8 cellular contexts compared by ENCODE assay signal in genomic region chr10:6667679-6668270, GRCh38.
DNase-seq lines count a peak whose midpoint lies in the region; ATAC-seq and TF ChIP-seq lines count a peak whose summit lies in the region.

No MANE protein-coding gene starts in this region.

- peak; percentile 45 for DNase-seq in Caki2 (ENCODE audit: low read depth)
- DNase-seq in HEK293T (ENCODE audit: extremely low spot score) = peak; percentile 55
- no peak for DNase-seq in esophagus muscularis mucosa (ENCODE audit: extremely low spot score)
- DNase-seq in posterior cingulate gyrus = peak in 6 of 10 donors; percentile 11 to 66 (median 32)
- no peak for DNase-seq in tibial artery
- DNase-seq in effector CD4-positive, alpha-beta T cell = no peak

- CTCF ChIA-PET in HEK293T (lab: Yijun Ruan, JAX) = interaction anchor here (0.5 to 1.7 kb wide), 7 partner anchors 12 to 252 kb away, joined by 3 to 5 read pairs (median 4); no protein-coding TSS in a partner anchor

- H3K27ac ChIP-seq in esophagus muscularis mucosa (replicated peaks in 1 of 4) (no peak overlapping the region), tibial artery (no peak overlapping the region)

- intact Hi-C loops in esophagus muscularis mucosa (cut with DNase I) = loop anchor here (5.0 kb wide), 1 partner anchor 250 kb away; no protein-coding TSS in a partner anchor
- intact Hi-C loops in posterior cingulate gyrus (cut with DNase I) = loop anchor here (1.0 to 5.0 kb wide), 3 partner anchors 87 to 250 kb away; partner anchors contain the start of gene PRKCQ
- intact Hi-C loops in tibial artery (cut with DNase I; ENCODE audit: low total_unique reads) = no loop called here

- TF ChIP-seq POLR2A in esophagus muscularis mucosa (IDR thresholded peaks at IDR 0.05; ENCODE audit: low read depth) = no peak

- 36% methylated on average over 10 of the region's 10 CpGs for WGBS in esophagus muscularis mucosa

- no peaks in the 10 kb centered on the region for H3K36me3 Mint-ChIP-seq in T-helper 1 cell treated with Interleukin-12 subunit alpha and Interleukin-12 subunit beta and Interleukin-4 antibody, amounts not matched to agents 30 μg/mL and 1 μg/mL, for 36 hours (ENCODE audit: low read depth)

- H3K27me3 ChIP-seq in esophagus muscularis mucosa = peaks cover 0 to 14% (median 0%) of the 10 kb centered on the region in 4 donors
- H3K27me3 ChIP-seq in tibial artery = peaks cover 0 to 5% of the 10 kb centered on the region in 2 donors

- no peaks in the 10 kb centered on the region for H3K9me3 Mint-ChIP-seq in T-helper 1 cell treated with Interleukin-12 subunit alpha and Interleukin-12 subunit beta and Interleukin-4 antibody, amounts not matched to agents 30 μg/mL and 1 μg/mL, for 36 hours

- H3K4me1 ChIP-seq in esophagus muscularis mucosa (peaks cover 0 to 4% (median 0%) of the 10 kb centered on the region in 4 donors), tibial artery (no peaks in the 10 kb centered on the region)

- peaks cover 16% of the 10 kb centered on the region for H3K27me3 Mint-ChIP-seq in T-helper 1 cell treated with Interleukin-12 subunit alpha and Interleukin-12 subunit beta and Interleukin-4 antibody, amounts not matched to agents 30 μg/mL and 1 μg/mL, for 36 hours (ENCODE audit: low read depth)

- in situ Hi-C loops in Caki2 (cut with HindIII; ENCODE audit: low pct_unique_long_range_greater_than_20kb, low sequenced_read_pairs) = no loop called here

- TF ChIP-seq EP300 in esophagus muscularis mucosa (IDR thresholded peaks at IDR 0.05) = no peak

- peak; percentile 32 to 42 (median 37) for TF ChIP-seq CTCF in esophagus muscularis mucosa (IDR thresholded peaks at IDR 0.05)
- TF ChIP-seq CTCF in tibial artery (IDR thresholded peaks at IDR 0.05) = peak in 1 of 2 experiments; percentile 9

- H3K4me3 Mint-ChIP-seq in T-helper 1 cell treated with Interleukin-12 subunit alpha and Interleukin-12 subunit beta and Interleukin-4 antibody, amounts not matched to agents 30 μg/mL and 1 μg/mL, for 36 hours = no peak overlapping the region

- H3K9me3 ChIP-seq in esophagus muscularis mucosa (no peaks in the 10 kb centered on the region), tibial artery (no peaks in the 10 kb centered on the region)

- H3K4me3 ChIP-seq in esophagus muscularis mucosa = no peak overlapping the region
- no peak overlapping the region for H3K4me3 ChIP-seq in tibial artery

- no peak for ATAC-seq in GM21786 (IDR thresholded peaks at IDR 0.05; ENCODE audit: unreplicated experiment)

- H3K36me3 ChIP-seq in esophagus muscularis mucosa = no peaks in the 10 kb centered on the region
- H3K36me3 ChIP-seq in tibial artery = no peaks in the 10 kb centered on the region

- peaks cover 26% of the 10 kb centered on the region for H3K4me1 Mint-ChIP-seq in T-helper 1 cell treated with Interleukin-12 subunit alpha and Interleukin-12 subunit beta and Interleukin-4 antibody, amounts not matched to agents 30 μg/mL and 1 μg/mL, for 36 hours (ENCODE audit: low read depth)

- POLR2A ChIA-PET in HEK293T (lab: Yijun Ruan, JAX) = no interaction called here

- H3K27ac Mint-ChIP-seq in T-helper 1 cell treated with Interleukin-12 subunit alpha and Interleukin-12 subunit beta and Interleukin-4 antibody, amounts not matched to agents 30 μg/mL and 1 μg/mL, for 36 hours = peak overlapping the region; percentile 4

TF ChIP-seq in HEK293T, 16 proteins besides CTCF, POLR2A, EP300 and RAD21:
- TF ChIP-seq PKNOX1 (IDR thresholded peaks at IDR 0.05) = 0 out of 2 replicates have a peak, but pooled peaks have one; percentile 16
- TF ChIP-seq FOXM1 (IDR thresholded peaks at IDR 0.05; ENCODE audit: borderline replicate concordance) = no peak

Comparison
In these comparisons a context has a peak if more than half of its experiments do, and no peak if none do; other contexts are left out.
1. DNase-seq: peak in Caki2 (single experiment), HEK293T (single experiment) and posterior cingulate gyrus (6 of 10); none in esophagus muscularis mucosa (single experiment), tibial artery (0 of 2) and effector CD4-positive, alpha-beta T cell (single experiment).